Comparison of ENCODE assay signal across 34 cellular contexts in the genomic region with DNA sequence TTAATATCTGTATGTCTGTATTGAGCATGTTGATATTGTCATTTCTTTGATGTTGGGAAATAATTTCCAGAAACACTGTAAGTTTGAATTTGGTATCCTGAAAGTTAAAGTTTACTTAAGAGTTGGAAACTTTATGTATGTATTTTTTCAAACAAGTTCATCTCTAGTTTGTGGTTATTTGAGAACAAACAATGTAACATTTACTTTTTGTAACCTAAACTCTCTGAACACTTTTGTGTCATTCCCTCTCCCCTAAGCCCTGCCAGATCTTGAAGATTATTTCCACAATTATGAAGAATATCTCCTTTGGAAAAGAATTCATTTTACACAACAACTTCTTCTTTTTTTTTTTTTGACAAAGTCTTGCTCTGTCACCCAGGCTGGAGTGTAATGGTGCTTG. TPM values are rescaled to one million over a fixed set of nuclear protein-coding genes. Genes with fewer than 3 reads are reported as not detected.
A peak's percentile ranks its signal among the peaks of the same experiment; 100 is the strongest.
DNase-seq lines count a peak whose midpoint lies in the region; ATAC-seq, FAIRE-seq and TF ChIP-seq lines count a peak whose summit lies in the region.
"Had no signal": no experiment of that assay in that cellular context is flagged by ENCODE, and none has a peak within 500 bp of the region (broad histone marks: within the 10 kb centered on the region; RNA-seq: fewer than 3 reads in every experiment).

No MANE protein-coding gene starts in this region.

- H3K4me2 ChIP-seq in HepG2 (ENCODE audit: low read depth, low read length) = peak overlapping the region; percentile 0; the same call in 1 of the 2 replicates
- H3K4me2 ChIP-seq: A549; BLaER1; BLaER1 treated with 17β-estradiol and CSF1 and Interleukin-3, amounts not matched to agents 10 nM and 100 nM had no signal

- H4K20me1 ChIP-seq in HepG2 (ENCODE audit: insufficient read depth, low read length) = no peaks in the 10 kb centered on the region
- H4K20me1 ChIP-seq: BLaER1; BLaER1 treated with 17β-estradiol and CSF1 and Interleukin-3, amounts not matched to agents 10 nM and 100 nM had no signal

- POLR2A ChIA-PET in HepG2 (lab: Yijun Ruan, JAX) = interaction anchor here (0.9 kb wide), 2 partner anchors 106 to 111 kb away, joined by 3 read pairs; no protein-coding TSS in a partner anchor

- H3K9ac ChIP-seq in HepG2 (ENCODE audit: insufficient read depth, low read depth, low read length) = no peak overlapping the region
- H3K9ac ChIP-seq: BLaER1; BLaER1 treated with 17β-estradiol and CSF1 and Interleukin-3, amounts not matched to agents 10 nM and 100 nM had no signal

- ATAC-seq in HepG2 = no peak
- no peak for ATAC-seq in right lobe of liver
- ATAC-seq: A549; CD8-positive, alpha-beta T cell had no signal

- CTCF ChIA-PET in HepG2 (lab: Yijun Ruan, JAX; ENCODE audit: low intra/inter-chr PET ratio, low total read pairs) = no interaction called here

- no peak for DNase-seq in HepG2 (ENCODE audit: low spot score)
- no peak for DNase-seq in right lobe of liver
- DNase-seq: 8988T; ACHN; AML-193; BE2C; C1 segment of cervical spinal cord; Caco-2; Calu3; CD4-positive, alpha-beta memory T cell; CD4-positive, alpha-beta T cell; CD4-positive, CD25-positive, alpha-beta regulatory T cell; CD8-positive, alpha-beta memory T cell; CD8-positive, alpha-beta T cell; COR-L47; DMS 273 treated with DMSO at 0.1 percent for 48 hours; DMS153; DMS53; DMS79; DMS79 treated with DMSO at 0.1 percent for 48 hours; DND-41; EL had no signal

- H3K4me1 ChIP-seq in HepG2 (ENCODE audit: insufficient read depth, low read length) (peaks cover 10% of the 10 kb centered on the region), right lobe of liver (no peaks in the 10 kb centered on the region)
- H3K4me1 ChIP-seq: A549; BE2C; BLaER1; BLaER1 treated with 17β-estradiol and CSF1 and Interleukin-3, amounts not matched to agents 10 nM and 100 nM; Caco-2 had no signal

- H3K27ac ChIP-seq in HepG2 (ENCODE audit: extremely low read length, insufficient read depth, low read length) = no peak overlapping the region
- no peak overlapping the region for H3K27ac ChIP-seq in right lobe of liver
- H3K27ac ChIP-seq: 22Rv1; A549; BLaER1; BLaER1 treated with 17β-estradiol and CSF1 and Interleukin-3, amounts not matched to agents 10 nM and 100 nM; C4-2B had no signal

- intact Hi-C loops in HepG2 (cut with micrococcal nuclease; ENCODE audit: unreplicated experiment) (no loop called here), right lobe of liver (cut with DNase I) (no loop called here)

- TF ChIP-seq POLR2A in HepG2 (IDR thresholded peaks at IDR 0.05; ENCODE audit: insufficient read depth in 1 of 2, low read depth in 2 of 2, low read length in 2 of 2) = no peak
- no peak for TF ChIP-seq POLR2A in right lobe of liver (IDR thresholded peaks at IDR 0.05)

- H3K9me3 ChIP-seq in HepG2 (ENCODE audit: low read length) (no peaks in the 10 kb centered on the region), right lobe of liver (no peaks in the 10 kb centered on the region)
- H3K9me3 ChIP-seq: A549; BE2C; BLaER1; BLaER1 treated with 17β-estradiol and CSF1 and Interleukin-3, amounts not matched to agents 10 nM and 100 nM; Caco-2 had no signal

- TF ChIP-seq CTCF in HepG2 (CRISPR knock-in tag; IDR thresholded peaks at IDR 0.05) (no peak), right lobe of liver (IDR thresholded peaks at IDR 0.05) (no peak)

- H3K4me3 ChIP-seq in HepG2 (replicated peaks in 1 of 3; ENCODE audit: insufficient read depth in 1 of 3, low read depth in 2 of 3, low read length in 3 of 3) = no peak overlapping the region
- H3K4me3 ChIP-seq in right lobe of liver = no peak overlapping the region
- H3K4me3 ChIP-seq: A549; BLaER1; BLaER1 treated with 17β-estradiol and CSF1 and Interleukin-3, amounts not matched to agents 10 nM and 100 nM had no signal

- no peaks in the 10 kb centered on the region for H3K79me2 ChIP-seq in HepG2 (ENCODE audit: insufficient read depth, low read length)

- in situ Hi-C loops in HepG2 (cut with HindIII; ENCODE audit: extremely low pct_ligation_motif_present, low pct_unique_long_range_greater_than_20kb) = no loop called here

- no TSS peak for BruUV-seq in HepG2 (replicated peaks; lab: Mats Ljungman, UMichigan)

- no peak for TF ChIP-seq RAD21 in HepG2 (CRISPR knock-in tag; IDR thresholded peaks at IDR 0.05)

- no peak for FAIRE-seq in HepG2 (lab: Jason Lieb, UNC)
- FAIRE-seq: A204.1, A549, D721Med had no signal

- no peaks in the 10 kb centered on the region for H3K36me3 ChIP-seq in HepG2 (replicated peaks in 1 of 2; ENCODE audit: control insufficient read depth in 1 of 2, insufficient read depth in 2 of 2, low read length in 2 of 2)
- H3K36me3 ChIP-seq in right lobe of liver = no peaks in the 10 kb centered on the region
- H3K36me3 ChIP-seq: BE2C; BLaER1; BLaER1 treated with 17β-estradiol and CSF1 and Interleukin-3, amounts not matched to agents 10 nM and 100 nM had no signal

- no peaks in the 10 kb centered on the region for H3K27me3 ChIP-seq in HepG2 (ENCODE audit: control insufficient read depth in 1 of 2, insufficient read depth in 2 of 2, low read length in 2 of 2)
- H3K27me3 ChIP-seq in right lobe of liver = no peaks in the 10 kb centered on the region
- H3K27me3 ChIP-seq: BE2C; BLaER1; BLaER1 treated with 17β-estradiol and CSF1 and Interleukin-3, amounts not matched to agents 10 nM and 100 nM had no signal

- TF ChIP-seq EP300 in HepG2 (IDR thresholded peaks at IDR 0.05; ENCODE audit: low read depth in 2 of 2, low read length in 2 of 2) (peak in 1 of 2 experiments; percentile 19; a peak in 1 of 4 replicates), HepG2 (CRISPR knock-in tag; IDR thresholded peaks at IDR 0.05; ENCODE audit: borderline replicate concordance) (no peak)

- no peak overlapping the region for H2AFZ ChIP-seq in HepG2 (ENCODE audit: low read length)

TF ChIP-seq in HepG2, 621 proteins besides CTCF, POLR2A, EP300 and RAD21 (continues in another document):
- TF ChIP-seq FOXP1 (IDR thresholded peaks at IDR 0.05) (no peak), FOXP1 (CRISPR knock-in tag; IDR thresholded peaks at IDR 0.05) (peak; percentile 36; the same call in 1 of the 2 replicates), PHF20 (CRISPR knock-in tag; IDR thresholded peaks at IDR 0.05) (no peak)
- TF ChIP-seq, protein P1, sequence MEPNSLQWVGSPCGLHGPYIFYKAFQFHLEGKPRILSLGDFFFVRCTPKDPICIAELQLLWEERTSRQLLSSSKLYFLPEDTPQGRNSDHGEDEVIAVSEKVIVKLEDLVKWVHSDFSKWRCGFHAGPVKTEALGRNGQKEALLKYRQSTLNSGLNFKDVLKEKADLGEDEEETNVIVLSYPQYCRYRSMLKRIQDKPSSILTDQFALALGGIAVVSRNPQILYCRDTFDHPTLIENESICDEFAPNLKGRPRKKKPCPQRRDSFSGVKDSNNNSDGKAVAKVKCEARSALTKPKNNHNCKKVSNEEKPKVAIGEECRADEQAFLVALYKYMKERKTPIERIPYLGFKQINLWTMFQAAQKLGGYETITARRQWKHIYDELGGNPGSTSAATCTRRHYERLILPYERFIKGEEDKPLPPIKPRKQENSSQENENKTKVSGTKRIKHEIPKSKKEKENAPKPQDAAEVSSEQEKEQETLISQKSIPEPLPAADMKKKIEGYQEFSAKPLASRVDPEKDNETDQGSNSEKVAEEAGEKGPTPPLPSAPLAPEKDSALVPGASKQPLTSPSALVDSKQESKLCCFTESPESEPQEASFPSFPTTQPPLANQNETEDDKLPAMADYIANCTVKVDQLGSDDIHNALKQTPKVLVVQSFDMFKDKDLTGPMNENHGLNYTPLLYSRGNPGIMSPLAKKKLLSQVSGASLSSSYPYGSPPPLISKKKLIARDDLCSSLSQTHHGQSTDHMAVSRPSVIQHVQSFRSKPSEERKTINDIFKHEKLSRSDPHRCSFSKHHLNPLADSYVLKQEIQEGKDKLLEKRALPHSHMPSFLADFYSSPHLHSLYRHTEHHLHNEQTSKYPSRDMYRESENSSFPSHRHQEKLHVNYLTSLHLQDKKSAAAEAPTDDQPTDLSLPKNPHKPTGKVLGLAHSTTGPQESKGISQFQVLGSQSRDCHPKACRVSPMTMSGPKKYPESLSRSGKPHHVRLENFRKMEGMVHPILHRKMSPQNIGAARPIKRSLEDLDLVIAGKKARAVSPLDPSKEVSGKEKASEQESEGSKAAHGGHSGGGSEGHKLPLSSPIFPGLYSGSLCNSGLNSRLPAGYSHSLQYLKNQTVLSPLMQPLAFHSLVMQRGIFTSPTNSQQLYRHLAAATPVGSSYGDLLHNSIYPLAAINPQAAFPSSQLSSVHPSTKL (CRISPR knock-in tag; IDR thresholded peaks at IDR 0.05) = peak; percentile 51; the same call in 1 of the 2 replicates

RNA-seq across cellular contexts. Expression of a gene that starts 24.9 kb away (rescaled TPM):
- total RNA-seq in HepG2 (2016; rRNA removed; fragmentation: Illumina TruSeq; extraction: Trizol) (0.28 and 0.29 TPM in 2 replicates), right lobe of liver (1 to 10 TPM in 3 of 6 experiments, under 1 TPM in 3; 0.32 to 2.4 (median 1.2) TPM)
- not detected in 2 replicates for total RNA-seq in HepG2 (2016; cell fraction: cytosol; rRNA removed; fragmentation: Illumina TruSeq; extraction: Trizol; ENCODE audit: low read depth)
- 0.24 and 0.30 TPM in 2 replicates for total RNA-seq in HepG2 (2016; cell fraction: insoluble cytoplasmic fraction; rRNA removed; fragmentation: Illumina TruSeq; extraction: Trizol)
- total RNA-seq in HepG2 (2016; cell fraction: membrane; rRNA removed; fragmentation: Illumina TruSeq; extraction: Trizol) = 0.03 and 0.09 TPM in 2 replicates
- total RNA-seq in HepG2 (2016; cell fraction: nucleus; rRNA removed; fragmentation: Illumina TruSeq; extraction: Trizol) = 1.7 TPM in 2 replicates
- 0.07 and 0.12 TPM in 2 replicates for polyA plus RNA-seq in HepG2 (2011; rRNA removed)
- 0.01 and 0.03 TPM in 2 replicates for polyA plus RNA-seq in HepG2 (2011; cell fraction: cytosol; rRNA removed)
- 0.14 and 0.29 TPM in 2 replicates for polyA plus RNA-seq in HepG2 (2011; cell fraction: nucleus; rRNA removed)
- 0.08 and 0.23 TPM in 2 replicates for polyA plus RNA-seq in HepG2 (2012)
- not detected in 2 replicates for polyA plus RNA-seq in HepG2 (2016; cell fraction: cytosol; fragmentation: Illumina TruSeq; extraction: Trizol; ENCODE audit: low read depth)
- 0.23 TPM in 2 replicates for polyA plus RNA-seq in HepG2 (2016; cell fraction: insoluble cytoplasmic fraction; fragmentation: Illumina TruSeq; extraction: Trizol; ENCODE audit: low read depth)
- polyA plus RNA-seq in HepG2 (2016; cell fraction: membrane; fragmentation: Illumina TruSeq; extraction: Trizol; ENCODE audit: low read depth) = not detected in 2 replicates
- polyA plus RNA-seq in HepG2 (2016; cell fraction: nucleus; fragmentation: Illumina TruSeq; extraction: Trizol; ENCODE audit: insufficient read depth, low read depth) = 0.61 and 0.62 TPM in 2 replicates
- polyA minus RNA-seq in HepG2 (2011; rRNA and poly(A)+ RNA removed; ENCODE audit: low replicate concordance) = 0.22 TPM in 1 of 2 replicates, not detected in the other
- 0.20 TPM in 1 of 2 replicates, not detected in the other for polyA minus RNA-seq in HepG2 (2011; cell fraction: cytosol; rRNA and poly(A)+ RNA removed)
- polyA minus RNA-seq in HepG2 (2011; cell fraction: nucleus; rRNA and poly(A)+ RNA removed) = 7.6 and 9.0 TPM in 2 replicates
- total RNA-seq: A172; A673; Caco-2; Calu3; CD4-positive, alpha-beta T cell; CD4-positive, CD25-positive, alpha-beta regulatory T cell; CD8-positive, alpha-beta T cell had no signal
- polyA plus RNA-seq: A549; AG04450; BJ; CD14-positive monocyte; CD4-positive, CD25-positive, alpha-beta regulatory T cell had no signal
